27 cellular contexts compared by ENCODE assay signal in genomic region chr6:128114164-128114563, GRCh38.
"Had no signal": no experiment of that assay in that cellular context is flagged by ENCODE, and none has a peak within 500 bp of the region (broad histone marks: within the 10 kb centered on the region; RNA-seq: fewer than 3 reads in every experiment).

No MANE protein-coding gene starts in this region.

- H3K4me3 ChIP-seq: adrenal gland, breast epithelium, K562, SK-N-MC had no signal

- H3K36me3 ChIP-seq: adrenal gland, breast epithelium had no signal

- H3K27ac ChIP-seq: adrenal gland, breast epithelium, SK-N-MC had no signal

- H3K4me3 Mint-ChIP-seq: activated naive CD8-positive, alpha-beta T cell treated with anti-CD3 and anti-CD28 coated beads, Interleukin-2, amount 10 ng/mL, durations not matched to agents 7 days and 5 days; activated T-cell treated with anti-CD3 and anti-CD28 coated beads, Interleukin-2, amount 50 U/mL, for 72 hours; T-cell had no signal

- H3K9me3 ChIP-seq: adrenal gland, breast epithelium had no signal

- H3K27me3 Mint-ChIP-seq: activated naive CD8-positive, alpha-beta T cell treated with anti-CD3 and anti-CD28 coated beads, Interleukin-2, amount 10 ng/mL, durations not matched to agents 7 days and 5 days; T-cell had no signal

- FAIRE-seq: K562, TTC549 had no signal

- H3K27ac Mint-ChIP-seq: activated naive CD8-positive, alpha-beta T cell treated with anti-CD3 and anti-CD28 coated beads, Interleukin-2, amount 10 ng/mL, durations not matched to agents 7 days and 5 days; activated T-cell treated with anti-CD3 and anti-CD28 coated beads, Interleukin-2, amount 50 U/mL, for 72 hours; T-cell had no signal

- H3K4me1 ChIP-seq: breast epithelium had no signal

- ATAC-seq: activated T-cell treated with anti-CD3 and anti-CD28 coated beads, Interleukin-2, amount 50 U/mL, for 72 hours; K562; Panc1; T-cell had no signal

- H3K27me3 ChIP-seq: adrenal gland, breast epithelium had no signal

- DNase-seq: activated CD4-positive, alpha-beta T cell treated with anti-CD3 and anti-CD28 coated beads for 4 hours; activated CD4-positive, alpha-beta T cell treated with anti-CD3 and anti-CD28 coated beads, Interleukin-2, amount 50 U/mL, for 4 hours; activated CD8-positive, alpha-beta memory T cell treated with anti-CD3 and anti-CD28 coated beads for 24 hours; activated naive CD4-positive, alpha-beta T cell treated with anti-CD3 and anti-CD28 coated beads, Interleukin-2, amount 50 U/mL, for 16 hours; activated naive CD8-positive, alpha-beta T cell treated with anti-CD3 and anti-CD28 coated beads, Interleukin-2, amount 10 ng/mL, durations not matched to agents 7 days and 5 days; activated T-cell treated with anti-CD3 and anti-CD28 coated beads for 4 hours; activated T-cell treated with anti-CD3 and anti-CD28 coated beads, Interleukin-2, amount 50 U/mL, for 72 hours; aorta; Karpas-422; NCI-H1930; NCI-H2107; NCI-H2171 treated with DMSO at 0.1 percent for 48 hours; NCI-H345; NCI-H510A; NCI-H526 treated with DMSO at 0.1 percent for 48 hours; NK-92 treated with Interleukin-12 subunit alpha and Interleukin-12 subunit beta, amount 100 ng/mL, for 24 hours; OCI-M1; RPMI8226; T-cell; T-helper 2 cell; T1000 had no signal
